37 cellular contexts compared by ENCODE assay signal in genomic region chr11:131622193-131622592, GRCh38.
"Had no signal": no experiment of that assay in that cellular context is flagged by ENCODE, and none has a peak within 500 bp of the region (broad histone marks: within the 10 kb centered on the region; RNA-seq: fewer than 3 reads in every experiment).

No MANE protein-coding gene starts in this region.

- ATAC-seq: activated CD8-positive, alpha-beta memory T cell treated with anti-CD3 and anti-CD28 coated beads, Interleukin-2, amount 10 ng/mL, durations not matched to agents 7 days and 5 days; activated T-helper 17 cell treated with anti-CD3 and anti-CD28 coated beads, Interleukin-2, amount 50 U/mL, for 72 hours; Right ventricle myocardium inferior had no signal

- H3K9me3 ChIP-seq: MG63 had no signal

- H3K4me3 ChIP-seq: MG63, PC-9, SK-N-MC had no signal

- DNase-seq: activated CD4-positive, alpha-beta memory T cell treated with anti-CD3 and anti-CD28 coated beads, Interleukin-2, amount 10 ng/mL, durations not matched to agents 7 days and 5 days; activated CD4-positive, alpha-beta T cell treated with anti-CD3 and anti-CD28 coated beads for 1 hour; activated CD4-positive, alpha-beta T cell treated with anti-CD3 and anti-CD28 coated beads for 48 hours; activated CD4-positive, CD25-positive, alpha-beta regulatory T cell; activated CD8-positive, alpha-beta memory T cell treated with anti-CD3 and anti-CD28 coated beads for 24 hours; activated CD8-positive, alpha-beta memory T cell treated with anti-CD3 and anti-CD28 coated beads, Interleukin-2, amount 10 ng/mL, durations not matched to agents 7 days and 5 days; activated CD8-positive, alpha-beta memory T cell treated with anti-CD3 and anti-CD28 coated beads, Interleukin-2, amount 50 U/mL, for 48 hours; activated effector memory CD4-positive, alpha-beta T cell treated with anti-CD3 and anti-CD28 coated beads, Interleukin-2, amount 50 U/mL, for 16 hours; activated naive CD4-positive, alpha-beta T cell; activated naive CD4-positive, alpha-beta T cell treated with anti-CD3 and anti-CD28 coated beads, Interleukin-2, amount 50 U/mL, for 16 hours; activated naive CD8-positive, alpha-beta T cell treated with anti-CD3 and anti-CD28 coated beads for 36 hours; activated T-cell treated with anti-CD3 and anti-CD28 coated beads, Interleukin-2, amount 50 U/mL, for 48 hours; amniotic stem cell; aorta; brain microvascular endothelial cell; Kasumi-1; KG1; MG63; NCI-H1048; NCI-H1105 treated with DMSO at 0.1 percent for 48 hours; NCI-H1436; NCI-H1694; NCI-H1930; NCI-H2081 treated with DMSO at 0.1 percent for 48 hours; NCI-H226; NCI-H446 treated with DMSO at 0.1 percent for 48 hours; NCI-H524; NCI-H748 treated with DMSO at 0.1 percent for 48 hours; NK-92 treated with Interleukin-12 subunit alpha and Interleukin-12 subunit beta, amount 100 ng/mL, for 24 hours; SIG-M5; T1000; WERI-Rb-1 had no signal

- H3K27me3 ChIP-seq: brain microvascular endothelial cell, MG63 had no signal

- H3K4me2 ChIP-seq: PC-9 had no signal

- H2AFZ ChIP-seq: PC-9 had no signal

- H3K36me3 ChIP-seq: brain microvascular endothelial cell, MG63, WERI-Rb-1 had no signal

- H3K27ac ChIP-seq: brain microvascular endothelial cell, PC-9, RWPE1, SK-N-MC, WERI-Rb-1 had no signal
